ENCODE assay signal across 1 cellular context in the genomic region with DNA sequence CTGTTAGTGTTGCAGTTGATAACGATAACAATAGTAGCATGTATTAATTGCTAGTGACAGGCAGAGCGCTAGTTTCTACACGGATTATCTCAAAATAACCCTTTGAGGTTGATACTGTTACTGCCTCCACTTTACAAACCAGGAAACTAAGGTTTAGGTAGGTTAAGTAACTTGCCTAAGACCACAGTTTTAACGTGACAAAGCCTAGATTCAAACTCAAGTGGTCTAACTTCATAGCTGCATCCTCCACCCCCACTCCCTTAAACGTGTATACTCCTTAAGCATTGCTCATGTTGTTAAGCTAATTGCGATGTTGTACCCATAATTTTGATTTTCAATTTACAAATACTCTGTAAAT.
TF ChIP-seq lines count a peak whose summit lies in the region.

No MANE protein-coding gene starts in this region.

TF ChIP-seq in GM23338, 12 proteins besides CTCF, POLR2A, EP300 and RAD21 (continued from another document):
- TF ChIP-seq ETS1 (IDR thresholded peaks at IDR 0.05), result no peak
- TF ChIP-seq STAT1 (IDR thresholded peaks at IDR 0.05; ENCODE audit: unreplicated experiment), result no peak
- TF ChIP-seq JUNB (IDR thresholded peaks at IDR 0.05; ENCODE audit: unreplicated experiment), result no peak
- TF ChIP-seq ZNF331 (CRISPR knock-in tag; IDR thresholded peaks at IDR 0.05; ENCODE audit: low read depth), result no peak
- no peak for TF ChIP-seq EZH2 (IDR thresholded peaks at IDR 0.05; ENCODE audit: low read depth, unreplicated experiment)
- TF ChIP-seq NANOG (IDR thresholded peaks at IDR 0.05; ENCODE audit: borderline replicate concordance), result no peak
- TF ChIP-seq, protein P1, sequence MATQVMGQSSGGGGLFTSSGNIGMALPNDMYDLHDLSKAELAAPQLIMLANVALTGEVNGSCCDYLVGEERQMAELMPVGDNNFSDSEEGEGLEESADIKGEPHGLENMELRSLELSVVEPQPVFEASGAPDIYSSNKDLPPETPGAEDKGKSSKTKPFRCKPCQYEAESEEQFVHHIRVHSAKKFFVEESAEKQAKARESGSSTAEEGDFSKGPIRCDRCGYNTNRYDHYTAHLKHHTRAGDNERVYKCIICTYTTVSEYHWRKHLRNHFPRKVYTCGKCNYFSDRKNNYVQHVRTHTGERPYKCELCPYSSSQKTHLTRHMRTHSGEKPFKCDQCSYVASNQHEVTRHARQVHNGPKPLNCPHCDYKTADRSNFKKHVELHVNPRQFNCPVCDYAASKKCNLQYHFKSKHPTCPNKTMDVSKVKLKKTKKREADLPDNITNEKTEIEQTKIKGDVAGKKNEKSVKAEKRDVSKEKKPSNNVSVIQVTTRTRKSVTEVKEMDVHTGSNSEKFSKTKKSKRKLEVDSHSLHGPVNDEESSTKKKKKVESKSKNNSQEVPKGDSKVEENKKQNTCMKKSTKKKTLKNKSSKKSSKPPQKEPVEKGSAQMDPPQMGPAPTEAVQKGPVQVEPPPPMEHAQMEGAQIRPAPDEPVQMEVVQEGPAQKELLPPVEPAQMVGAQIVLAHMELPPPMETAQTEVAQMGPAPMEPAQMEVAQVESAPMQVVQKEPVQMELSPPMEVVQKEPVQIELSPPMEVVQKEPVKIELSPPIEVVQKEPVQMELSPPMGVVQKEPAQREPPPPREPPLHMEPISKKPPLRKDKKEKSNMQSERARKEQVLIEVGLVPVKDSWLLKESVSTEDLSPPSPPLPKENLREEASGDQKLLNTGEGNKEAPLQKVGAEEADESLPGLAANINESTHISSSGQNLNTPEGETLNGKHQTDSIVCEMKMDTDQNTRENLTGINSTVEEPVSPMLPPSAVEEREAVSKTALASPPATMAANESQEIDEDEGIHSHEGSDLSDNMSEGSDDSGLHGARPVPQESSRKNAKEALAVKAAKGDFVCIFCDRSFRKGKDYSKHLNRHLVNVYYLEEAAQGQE (IDR thresholded peaks at IDR 0.05; ENCODE audit: unreplicated experiment), result no peak
- TF ChIP-seq POLR2AphosphoS5 (IDR thresholded peaks at IDR 0.05; ENCODE audit: low read depth), result no peak
- no peak for TF ChIP-seq ZNF114 (CRISPR knock-in tag; IDR thresholded peaks at IDR 0.05)
